ENCODE assay signal across 25 cellular contexts in the genomic region with DNA sequence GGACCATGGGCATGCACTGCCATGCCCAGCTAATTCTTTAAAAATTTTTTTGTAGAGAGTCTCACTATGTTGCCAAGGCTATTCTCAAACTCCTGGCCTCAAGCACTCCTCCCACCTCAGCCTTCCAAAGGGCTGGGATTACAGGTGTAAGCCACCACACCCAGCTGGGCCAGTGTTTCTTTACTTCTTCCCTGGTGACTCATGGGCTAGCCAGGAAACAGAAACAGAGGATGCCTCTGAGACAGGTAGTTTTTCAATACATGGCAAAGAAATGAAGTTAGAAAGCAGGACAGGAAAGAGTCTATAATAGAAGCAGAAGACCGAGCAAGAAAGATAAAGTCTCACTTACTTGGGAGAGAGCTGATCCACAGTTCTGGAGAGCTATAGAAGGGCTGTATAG. TPM values are rescaled to one million over a fixed set of nuclear protein-coding genes. Genes with fewer than 3 reads are reported as not detected.
DNase-seq lines count a peak whose midpoint lies in the region; ATAC-seq and TF ChIP-seq lines count a peak whose summit lies in the region.
"Had no signal": no experiment of that assay in that cellular context is flagged by ENCODE, and none has a peak within 500 bp of the region (broad histone marks: within the 10 kb centered on the region; RNA-seq: fewer than 3 reads in every experiment).

No MANE protein-coding gene starts in this region.

- BruUV-seq in Caco-2 (replicated peaks; lab: Mats Ljungman, UMichigan): no TSS peak

- H3K27me3 Mint-ChIP-seq in Caco-2 (ENCODE audit: insufficient read depth, unreplicated experiment) (no peaks in the 10 kb centered on the region), nephron progenitor cell (ENCODE audit: low read depth, poor library complexity) (peaks cover 71% of the 10 kb centered on the region)

- WGBS in esophagus squamous epithelium, 2 donors: 23 to 67% methylated on average over 1 of the region's 1 CpG

- peak; percentile 47 for ATAC-seq in RWPE2 (ENCODE audit: low read depth)
- ATAC-seq in HG03280 (IDR thresholded peaks at IDR 0.05; ENCODE audit: unreplicated experiment): no peak
- ATAC-seq: CD8-positive, alpha-beta T cell; GM23338 had no signal

- H3K4me3 Mint-ChIP-seq in Caco-2 (ENCODE audit: unreplicated experiment) (no peak overlapping the region), nephron progenitor cell (no peak overlapping the region)
- H3K4me3 Mint-ChIP-seq: CD8-positive, alpha-beta T cell; GM23338 had no signal

- H3K36me3 Mint-ChIP-seq in Caco-2 (ENCODE audit: insufficient read depth, unreplicated experiment) (peaks cover 75% of the 10 kb centered on the region), nephron progenitor cell (ENCODE audit: low read depth) (no peaks in the 10 kb centered on the region)

- H3K9me3 Mint-ChIP-seq in Caco-2 (ENCODE audit: unreplicated experiment) (no peaks in the 10 kb centered on the region), nephron progenitor cell (no peaks in the 10 kb centered on the region)
- H3K9me3 Mint-ChIP-seq: CD8-positive, alpha-beta T cell; GM23338 had no signal

- intact Hi-C loops in Caco-2 (cut with micrococcal nuclease; ENCODE audit: unreplicated experiment): no loop called here
- intact Hi-C loops in esophagus squamous epithelium (cut with DNase I): no loop called here

- CTCF ChIA-PET in Caco-2 (lab: Charles Lee): no interaction called here

- no peak for TF ChIP-seq POLR2A in esophagus squamous epithelium (IDR thresholded peaks at IDR 0.05)

- H3K4me3 ChIP-seq in Caco-2 (ENCODE audit: low read depth, low read length): no peak overlapping the region
- no peak overlapping the region for H3K4me3 ChIP-seq in RWPE2 (ENCODE audit: severe bottlenecking)
- H3K4me3 ChIP-seq in esophagus squamous epithelium: no peak overlapping the region
- H3K4me3 ChIP-seq: GM23338 had no signal

- H3K4me1 Mint-ChIP-seq in Caco-2 (ENCODE audit: low read depth, unreplicated experiment) (peaks cover 25% of the 10 kb centered on the region), nephron progenitor cell (no peaks in the 10 kb centered on the region)
- H3K4me1 Mint-ChIP-seq: GM23338 had no signal

- H3K4me1 ChIP-seq in Caco-2 (peaks cover 32% of the 10 kb centered on the region), RWPE2 (ENCODE audit: insufficient read depth, poor library complexity, severe bottlenecking) (no peaks in the 10 kb centered on the region), esophagus squamous epithelium (peaks cover 14 to 54% (median 15%) of the 10 kb centered on the region in 3 donors)

- H3K27ac Mint-ChIP-seq in Caco-2 (ENCODE audit: unreplicated experiment) (peak overlapping the region; percentile 92), nephron progenitor cell (no peak overlapping the region)
- H3K27ac Mint-ChIP-seq: CD8-positive, alpha-beta T cell; GM23338 had no signal

- TF ChIP-seq CTCF in Caco-2 (IDR thresholded peaks at IDR 0.05; ENCODE audit: insufficient read depth in 1 of 2, low read depth in 1 of 2, low read length in 1 of 2, severe bottlenecking in 1 of 2, unreplicated experiment in 1 of 2) (no peak), RWPE2 (IDR thresholded peaks at IDR 0.05; ENCODE audit: poor library complexity, severe bottlenecking) (no peak), esophagus squamous epithelium (IDR thresholded peaks at IDR 0.05) (no peak), nephron progenitor cell (IDR thresholded peaks at IDR 0.05) (no peak)

- no peak for DNase-seq in Caco-2
- no peak for DNase-seq in RWPE2 (ENCODE audit: low spot score)
- no peak for DNase-seq in esophagus squamous epithelium (lab: John Stamatoyannopoulos, UW)
- peak; percentile 37 for DNase-seq in mucosa of gallbladder (ENCODE audit: low spot score)
- no peak for DNase-seq in hypothalamus (lab: John Stamatoyannopoulos, UW)
- DNase-seq in effector CD4-positive, alpha-beta T cell: no peak
- no peak for DNase-seq in nephron progenitor cell
- DNase-seq: AML-193; C1 segment of cervical spinal cord; CD8-positive, alpha-beta T cell; DND-41; HCEC 1CT; KG1; NCI-H1694 treated with DMSO at 0.1 percent for 48 hours; NCI-H2081 treated with DMSO at 0.1 percent for 48 hours; NCI-H2171 treated with DMSO at 0.1 percent for 48 hours; NCI-H446; NCI-H526; Right ventricle myocardium superior had no signal

- POLR2A ChIA-PET in Caco-2 (lab: Charles Lee): interaction anchor here (0.6 to 2.6 kb wide), 2 partner anchors 13 to 130 kb away, joined by 3 to 12 read pairs; a partner anchor contains a TSS

- no peak overlapping the region for H3K27ac ChIP-seq in RWPE2 (ENCODE audit: poor library complexity, severe bottlenecking)
- H3K27ac ChIP-seq in esophagus squamous epithelium: peak overlapping the region in 3 of 4 donors; percentile 27 to 70 (median 44)

- H3K36me3 ChIP-seq in Caco-2 (ENCODE audit: control insufficient read depth, insufficient read depth, low read length): peaks cover 14% of the 10 kb centered on the region
- H3K36me3 ChIP-seq in RWPE2 (ENCODE audit: low read depth): peaks cover 100% of the 10 kb centered on the region
- H3K36me3 ChIP-seq in esophagus squamous epithelium: peaks cover 0 to 95% (median 9%) of the 10 kb centered on the region in 3 donors

- no peaks in the 10 kb centered on the region for H3K27me3 ChIP-seq in Caco-2 (replicated peaks; ENCODE audit: control insufficient read depth, insufficient read depth, low read length)
- no peaks in the 10 kb centered on the region for H3K27me3 ChIP-seq in RWPE2 (ENCODE audit: insufficient read depth, poor library complexity, severe bottlenecking)
- peaks cover 0 to 4% (median 0%) of the 10 kb centered on the region in 4 donors for H3K27me3 ChIP-seq in esophagus squamous epithelium

- H3K9me3 ChIP-seq in Caco-2 (no peaks in the 10 kb centered on the region), RWPE2 (ENCODE audit: severe bottlenecking) (no peaks in the 10 kb centered on the region), esophagus squamous epithelium (no peaks in the 10 kb centered on the region)

RNA-seq across cellular contexts. Expression of a gene that starts 7.6 kb away (rescaled TPM):
- total RNA-seq in Caco-2 (2022): 4.5 TPM in 2 replicates
- total RNA-seq in esophagus squamous epithelium: 1 to 10 TPM; 2.9 to 6.2 (median 4.1) TPM
- 1.8 TPM for total RNA-seq in mucosa of gallbladder

RNA-seq across cellular contexts. Expression of a gene that starts 14.0 kb away (rescaled TPM):
- total RNA-seq in Caco-2 (2022): 27.3 and 30.3 TPM in 2 replicates
- 100 to 1,000 TPM in 2 of 4 donors, 10 to 100 TPM in 2; 94.8 to 110 (median 98.6) TPM for total RNA-seq in esophagus squamous epithelium
- 104 TPM for total RNA-seq in mucosa of gallbladder
- total RNA-seq: A172, OCI-LY7, SK-MEL-5 had no signal

RNA-seq across cellular contexts. Expression of a gene that starts 35.9 kb away (rescaled TPM):
- total RNA-seq in Caco-2 (2022) (9.5 and 9.8 TPM in 2 replicates), esophagus squamous epithelium (10 to 100 TPM in 1 of 4 donors, 1 to 10 TPM in 3; 3.9 to 13.5 (median 7.8) TPM), mucosa of gallbladder (5.0 TPM)

RNA-seq across cellular contexts. Expression of a gene that starts 36.1 kb away (rescaled TPM):
- total RNA-seq in Caco-2 (2022) (not detected in 2 replicates), esophagus squamous epithelium (10 to 100 TPM in 1 of 4 donors, 1 to 10 TPM in 3; 1.2 to 10.3 (median 1.9) TPM), mucosa of gallbladder (8.9 TPM)
- total RNA-seq: A172, GM23338, HT1080 had no signal
